Comparison of ENCODE assay signal across 22 cellular contexts in genomic region chr3:153615863-153616262, GRCh38.
DNase-seq lines count a peak whose midpoint lies in the region; ATAC-seq and TF ChIP-seq lines count a peak whose summit lies in the region.
"Had no signal": no experiment of that assay in that cellular context is flagged by ENCODE, and none has a peak within 500 bp of the region (broad histone marks: within the 10 kb centered on the region; RNA-seq: fewer than 3 reads in every experiment).

No MANE protein-coding gene starts in this region.

- ATAC-seq in GM19452 (IDR thresholded peaks at IDR 0.05; ENCODE audit: unreplicated experiment) (no peak), gastroesophageal sphincter (no peak)

- no peak overlapping the region for H3K27ac Mint-ChIP-seq in activated CD4-positive, alpha-beta T cell treated with anti-CD3 and anti-CD28 coated beads, Interleukin-2, amount 10 ng/mL, durations not matched to agents 24 days and 14 days
- H3K27ac Mint-ChIP-seq: CD4-positive, alpha-beta memory T cell had no signal

- intact Hi-C loops in activated CD4-positive, alpha-beta T cell treated with anti-CD3 and anti-CD28 coated beads, Interleukin-2, amount 10 ng/mL, durations not matched to agents 24 days and 14 days (cut with micrococcal nuclease) = no loop called here
- intact Hi-C loops in spleen (cut with DNase I; ENCODE audit: low total_unique reads) = no loop called here

- TF ChIP-seq CTCF in WERI-Rb-1 (IDR thresholded peaks at IDR 0.05; ENCODE audit: low read depth, low read length) = no peak
- TF ChIP-seq CTCF in gastroesophageal sphincter (IDR thresholded peaks at IDR 0.05) = no peak
- TF ChIP-seq CTCF in spleen (IDR thresholded peaks at IDR 0.05 in 8 of 11, conservative IDR thresholded peaks at IDR 0.05 in 3 of 11) = no peak

- H3K4me3 ChIP-seq in WERI-Rb-1 (ENCODE audit: low read depth, low read length) = no peak overlapping the region
- H3K4me3 ChIP-seq in gastroesophageal sphincter = no peak overlapping the region
- H3K4me3 ChIP-seq in spleen = no peak overlapping the region
- H3K4me3 ChIP-seq: BLaER1 treated with 17β-estradiol and CSF1 and Interleukin-3, amounts not matched to agents 10 nM and 100 nM; HAP-1; MG63 had no signal

- peaks cover 2% of the 10 kb centered on the region for H3K4me1 Mint-ChIP-seq in activated CD4-positive, alpha-beta T cell treated with anti-CD3 and anti-CD28 coated beads, Interleukin-2, amount 10 ng/mL, durations not matched to agents 24 days and 14 days

- H3K36me3 ChIP-seq in WERI-Rb-1 = no peaks in the 10 kb centered on the region
- no peaks in the 10 kb centered on the region for H3K36me3 ChIP-seq in gastroesophageal sphincter
- H3K36me3 ChIP-seq in spleen = no peaks in the 10 kb centered on the region
- H3K36me3 ChIP-seq: BLaER1 treated with 17β-estradiol and CSF1 and Interleukin-3, amounts not matched to agents 10 nM and 100 nM; HAP-1; MG63 had no signal

- H3K27me3 ChIP-seq in WERI-Rb-1 (ENCODE audit: insufficient read depth, low read depth, severe bottlenecking) = no peaks in the 10 kb centered on the region
- no peaks in the 10 kb centered on the region for H3K27me3 ChIP-seq in gastroesophageal sphincter
- H3K27me3 ChIP-seq in spleen (replicated peaks in 1 of 7) = no peaks in the 10 kb centered on the region
- H3K27me3 ChIP-seq: BLaER1 treated with 17β-estradiol and CSF1 and Interleukin-3, amounts not matched to agents 10 nM and 100 nM; MG63 had no signal

- no peak for TF ChIP-seq EP300 in gastroesophageal sphincter (IDR thresholded peaks at IDR 0.05)

- H3K27me3 Mint-ChIP-seq in activated CD4-positive, alpha-beta T cell treated with anti-CD3 and anti-CD28 coated beads, Interleukin-2, amount 10 ng/mL, durations not matched to agents 24 days and 14 days = no peaks in the 10 kb centered on the region
- H3K27me3 Mint-ChIP-seq: CD4-positive, alpha-beta memory T cell had no signal

- H3K4me1 ChIP-seq in gastroesophageal sphincter (peaks cover 0 to 4% (median 0%) of the 10 kb centered on the region in 3 donors), spleen (no peaks in the 10 kb centered on the region)
- H3K4me1 ChIP-seq: HAP-1 had no signal

- no peak overlapping the region for H3K4me3 Mint-ChIP-seq in activated CD4-positive, alpha-beta T cell treated with anti-CD3 and anti-CD28 coated beads, Interleukin-2, amount 10 ng/mL, durations not matched to agents 24 days and 14 days
- H3K4me3 Mint-ChIP-seq: CD4-positive, alpha-beta memory T cell had no signal

- TF ChIP-seq POLR2A in gastroesophageal sphincter (IDR thresholded peaks at IDR 0.05) (no peak), spleen (IDR thresholded peaks at IDR 0.05) (no peak)

- WGBS in gastroesophageal sphincter (ENCODE audit: low coverage in 1 of 2), 2 donors = 88 to 100% methylated on average over 1 of the region's 1 CpG
- 63 to 76% (median 69%) methylated on average over 1 of the region's 1 CpG for WGBS in spleen, 5 donors

- H3K27ac ChIP-seq in WERI-Rb-1 (peak overlapping the region; percentile 90), gastroesophageal sphincter (no peak overlapping the region), spleen (no peak overlapping the region)

- H3K36me3 Mint-ChIP-seq in activated CD4-positive, alpha-beta T cell treated with anti-CD3 and anti-CD28 coated beads, Interleukin-2, amount 10 ng/mL, durations not matched to agents 24 days and 14 days (ENCODE audit: low read depth) = peaks cover 2% of the 10 kb centered on the region
- H3K36me3 Mint-ChIP-seq: CD4-positive, alpha-beta memory T cell had no signal

- H3K9me3 Mint-ChIP-seq in activated CD4-positive, alpha-beta T cell treated with anti-CD3 and anti-CD28 coated beads, Interleukin-2, amount 10 ng/mL, durations not matched to agents 24 days and 14 days = peaks cover 1% of the 10 kb centered on the region

- H3K9me3 ChIP-seq in WERI-Rb-1 (ENCODE audit: severe bottlenecking) (no peaks in the 10 kb centered on the region), gastroesophageal sphincter (peaks cover 0 to 4% (median 0%) of the 10 kb centered on the region in 3 donors), spleen (peaks cover 0 to 6% (median 0%) of the 10 kb centered on the region in 8 donors)
- H3K9me3 ChIP-seq: HAP-1, MG63 had no signal

- DNase-seq in activated CD4-positive, alpha-beta T cell treated with anti-CD3 and anti-CD28 coated beads, Interleukin-2, amount 10 ng/mL, durations not matched to agents 24 days and 14 days = peak; percentile 26
- DNase-seq in activated CD4-positive, alpha-beta T cell treated with anti-CD3 and anti-CD28 coated beads for 48 hours = no peak
- DNase-seq in NCI-H524 (lab: John Stamatoyannopoulos, UW) (peak; percentile 80 to 95), WERI-Rb-1 (peak; percentile 45), spleen (no peak), NCI-H1105 treated with DMSO at 0.1 percent for 48 hours (lab: John Stamatoyannopoulos, UW) (no peak)
- DNase-seq: 8988T; Calu3; CD4-positive, alpha-beta memory T cell; DMS79 treated with DMSO at 0.1 percent for 48 hours; Kasumi-1; MG63; NCI-H1436; NCI-H187 treated with DMSO at 0.1 percent for 48 hours; NCI-H2107; NCI-H774; SHP77; SK-N-SH had no signal

Comparison
In these comparisons a context has a peak if more than half of its experiments do, and no peak if none do; other contexts are left out.
1. DNase-seq: peak in activated CD4-positive, alpha-beta T cell treated with anti-CD3 and anti-CD28 coated beads, Interleukin-2, amount 10 ng/mL, durations not matched to agents 24 days and 14 days (single experiment), NCI-H524 (2 of 2) and WERI-Rb-1 (single experiment); none in activated CD4-positive, alpha-beta T cell treated with anti-CD3 and anti-CD28 coated beads for 48 hours (single experiment), spleen (single experiment) and NCI-H1105 treated with DMSO at 0.1 percent for 48 hours (single experiment).